1 cellular context compared by ENCODE assay signal in genomic region chr2:60544980-60545560, GRCh38.
TF ChIP-seq lines count a peak whose summit lies in the region.

No MANE protein-coding gene starts in this region.

TF ChIP-seq in GM23338, 12 proteins besides CTCF, POLR2A, EP300 and RAD21 (continued from another document):
- TF ChIP-seq, protein P1, sequence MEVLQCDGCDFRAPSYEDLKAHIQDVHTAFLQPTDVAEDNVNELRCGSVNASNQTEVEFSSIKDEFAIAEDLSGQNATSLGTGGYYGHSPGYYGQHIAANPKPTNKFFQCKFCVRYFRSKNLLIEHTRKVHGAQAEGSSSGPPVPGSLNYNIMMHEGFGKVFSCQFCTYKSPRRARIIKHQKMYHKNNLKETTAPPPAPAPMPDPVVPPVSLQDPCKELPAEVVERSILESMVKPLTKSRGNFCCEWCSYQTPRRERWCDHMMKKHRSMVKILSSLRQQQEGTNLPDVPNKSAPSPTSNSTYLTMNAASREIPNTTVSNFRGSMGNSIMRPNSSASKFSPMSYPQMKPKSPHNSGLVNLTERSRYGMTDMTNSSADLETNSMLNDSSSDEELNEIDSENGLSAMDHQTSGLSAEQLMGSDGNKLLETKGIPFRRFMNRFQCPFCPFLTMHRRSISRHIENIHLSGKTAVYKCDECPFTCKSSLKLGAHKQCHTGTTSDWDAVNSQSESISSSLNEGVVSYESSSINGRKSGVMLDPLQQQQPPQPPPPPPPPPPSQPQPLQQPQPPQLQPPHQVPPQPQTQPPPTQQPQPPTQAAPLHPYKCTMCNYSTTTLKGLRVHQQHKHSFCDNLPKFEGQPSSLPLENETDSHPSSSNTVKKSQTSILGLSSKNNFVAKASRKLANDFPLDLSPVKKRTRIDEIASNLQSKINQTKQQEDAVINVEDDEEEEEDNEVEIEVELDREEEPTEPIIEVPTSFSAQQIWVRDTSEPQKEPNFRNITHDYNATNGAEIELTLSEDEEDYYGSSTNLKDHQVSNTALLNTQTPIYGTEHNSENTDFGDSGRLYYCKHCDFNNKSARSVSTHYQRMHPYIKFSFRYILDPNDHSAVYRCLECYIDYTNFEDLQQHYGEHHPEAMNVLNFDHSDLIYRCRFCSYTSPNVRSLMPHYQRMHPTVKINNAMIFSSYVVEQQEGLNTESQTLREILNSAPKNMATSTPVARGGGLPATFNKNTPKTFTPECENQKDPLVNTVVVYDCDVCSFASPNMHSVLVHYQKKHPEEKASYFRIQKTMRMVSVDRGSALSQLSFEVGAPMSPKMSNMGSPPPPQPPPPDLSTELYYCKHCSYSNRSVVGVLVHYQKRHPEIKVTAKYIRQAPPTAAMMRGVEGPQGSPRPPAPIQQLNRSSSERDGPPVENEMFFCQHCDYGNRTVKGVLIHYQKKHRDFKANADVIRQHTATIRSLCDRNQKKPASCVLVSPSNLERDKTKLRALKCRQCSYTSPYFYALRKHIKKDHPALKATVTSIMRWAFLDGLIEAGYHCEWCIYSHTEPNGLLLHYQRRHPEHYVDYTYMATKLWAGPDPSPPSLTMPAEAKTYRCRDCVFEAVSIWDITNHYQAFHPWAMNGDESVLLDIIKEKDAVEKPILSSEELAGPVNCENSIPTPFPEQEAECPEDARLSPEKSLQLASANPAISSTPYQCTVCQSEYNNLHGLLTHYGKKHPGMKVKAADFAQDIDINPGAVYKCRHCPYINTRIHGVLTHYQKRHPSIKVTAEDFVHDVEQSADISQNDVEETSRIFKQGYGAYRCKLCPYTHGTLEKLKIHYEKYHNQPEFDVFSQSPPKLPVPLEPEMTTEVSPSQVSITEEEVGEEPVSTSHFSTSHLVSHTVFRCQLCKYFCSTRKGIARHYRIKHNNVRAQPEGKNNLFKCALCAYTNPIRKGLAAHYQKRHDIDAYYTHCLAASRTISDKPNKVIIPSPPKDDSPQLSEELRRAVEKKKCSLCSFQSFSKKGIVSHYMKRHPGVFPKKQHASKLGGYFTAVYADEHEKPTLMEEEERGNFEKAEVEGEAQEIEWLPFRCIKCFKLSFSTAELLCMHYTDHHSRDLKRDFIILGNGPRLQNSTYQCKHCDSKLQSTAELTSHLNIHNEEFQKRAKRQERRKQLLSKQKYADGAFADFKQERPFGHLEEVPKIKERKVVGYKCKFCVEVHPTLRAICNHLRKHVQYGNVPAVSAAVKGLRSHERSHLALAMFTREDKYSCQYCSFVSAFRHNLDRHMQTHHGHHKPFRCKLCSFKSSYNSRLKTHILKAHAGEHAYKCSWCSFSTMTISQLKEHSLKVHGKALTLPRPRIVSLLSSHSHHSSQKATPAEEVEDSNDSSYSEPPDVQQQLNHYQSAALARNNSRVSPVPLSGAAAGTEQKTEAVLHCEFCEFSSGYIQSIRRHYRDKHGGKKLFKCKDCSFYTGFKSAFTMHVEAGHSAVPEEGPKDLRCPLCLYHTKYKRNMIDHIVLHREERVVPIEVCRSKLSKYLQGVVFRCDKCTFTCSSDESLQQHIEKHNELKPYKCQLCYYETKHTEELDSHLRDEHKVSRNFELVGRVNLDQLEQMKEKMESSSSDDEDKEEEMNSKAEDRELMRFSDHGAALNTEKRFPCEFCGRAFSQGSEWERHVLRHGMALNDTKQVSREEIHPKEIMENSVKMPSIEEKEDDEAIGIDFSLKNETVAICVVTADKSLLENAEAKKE (CRISPR knock-in tag; IDR thresholded peaks at IDR 0.05): no peak
- TF ChIP-seq POLR2AphosphoS5 (IDR thresholded peaks at IDR 0.05; ENCODE audit: low read depth) (no peak), STAT1 (IDR thresholded peaks at IDR 0.05; ENCODE audit: unreplicated experiment) (no peak), ZNF114 (CRISPR knock-in tag; IDR thresholded peaks at IDR 0.05) (no peak), CREB1 (CRISPR knock-in tag; IDR thresholded peaks at IDR 0.05; ENCODE audit: low read depth) (no peak)
- TF ChIP-seq, protein P2, sequence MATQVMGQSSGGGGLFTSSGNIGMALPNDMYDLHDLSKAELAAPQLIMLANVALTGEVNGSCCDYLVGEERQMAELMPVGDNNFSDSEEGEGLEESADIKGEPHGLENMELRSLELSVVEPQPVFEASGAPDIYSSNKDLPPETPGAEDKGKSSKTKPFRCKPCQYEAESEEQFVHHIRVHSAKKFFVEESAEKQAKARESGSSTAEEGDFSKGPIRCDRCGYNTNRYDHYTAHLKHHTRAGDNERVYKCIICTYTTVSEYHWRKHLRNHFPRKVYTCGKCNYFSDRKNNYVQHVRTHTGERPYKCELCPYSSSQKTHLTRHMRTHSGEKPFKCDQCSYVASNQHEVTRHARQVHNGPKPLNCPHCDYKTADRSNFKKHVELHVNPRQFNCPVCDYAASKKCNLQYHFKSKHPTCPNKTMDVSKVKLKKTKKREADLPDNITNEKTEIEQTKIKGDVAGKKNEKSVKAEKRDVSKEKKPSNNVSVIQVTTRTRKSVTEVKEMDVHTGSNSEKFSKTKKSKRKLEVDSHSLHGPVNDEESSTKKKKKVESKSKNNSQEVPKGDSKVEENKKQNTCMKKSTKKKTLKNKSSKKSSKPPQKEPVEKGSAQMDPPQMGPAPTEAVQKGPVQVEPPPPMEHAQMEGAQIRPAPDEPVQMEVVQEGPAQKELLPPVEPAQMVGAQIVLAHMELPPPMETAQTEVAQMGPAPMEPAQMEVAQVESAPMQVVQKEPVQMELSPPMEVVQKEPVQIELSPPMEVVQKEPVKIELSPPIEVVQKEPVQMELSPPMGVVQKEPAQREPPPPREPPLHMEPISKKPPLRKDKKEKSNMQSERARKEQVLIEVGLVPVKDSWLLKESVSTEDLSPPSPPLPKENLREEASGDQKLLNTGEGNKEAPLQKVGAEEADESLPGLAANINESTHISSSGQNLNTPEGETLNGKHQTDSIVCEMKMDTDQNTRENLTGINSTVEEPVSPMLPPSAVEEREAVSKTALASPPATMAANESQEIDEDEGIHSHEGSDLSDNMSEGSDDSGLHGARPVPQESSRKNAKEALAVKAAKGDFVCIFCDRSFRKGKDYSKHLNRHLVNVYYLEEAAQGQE (IDR thresholded peaks at IDR 0.05; ENCODE audit: unreplicated experiment): no peak
TF ChIP-seq in GM23338: peak in this region for 0.
